ENCODE assay signal across 1 cellular context in the genomic region with DNA sequence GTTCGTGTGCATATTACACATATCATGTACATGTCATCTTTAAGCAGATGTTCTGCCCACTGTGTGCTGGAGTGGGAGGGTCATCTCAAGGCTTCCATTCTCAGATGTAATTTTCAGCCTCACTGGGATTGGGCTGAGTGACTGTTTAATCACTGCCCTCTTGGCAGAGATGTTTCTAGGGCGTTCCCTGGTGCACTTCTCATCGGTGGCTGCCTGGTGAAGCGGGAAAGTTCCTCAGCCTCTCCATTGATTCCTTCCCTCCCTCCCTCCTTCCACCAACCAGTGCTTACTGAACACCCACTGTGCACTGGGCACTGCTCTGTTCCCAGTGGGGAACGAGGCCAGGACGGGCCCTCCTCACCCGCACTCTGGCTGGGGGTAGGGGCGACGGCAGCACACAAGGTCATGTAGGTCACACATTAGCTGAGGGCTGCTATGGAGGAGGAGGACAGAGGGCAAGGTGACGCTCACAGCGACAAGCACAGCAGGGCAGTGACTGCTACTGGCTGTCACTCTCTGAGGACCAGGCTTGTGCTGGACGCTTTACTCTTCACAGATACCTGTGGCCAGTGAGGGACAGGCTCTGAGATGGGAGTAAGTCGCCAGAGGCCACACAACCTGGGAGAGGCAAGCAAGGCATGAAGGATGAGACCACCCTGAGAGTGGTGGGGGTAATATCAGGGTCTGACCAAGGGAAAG.
TF ChIP-seq lines count a peak whose summit lies in the region.

No MANE protein-coding gene starts in this region.

TF ChIP-seq in H1, 55 proteins besides CTCF, POLR2A, EP300 and RAD21:
- no peak for TF ChIP-seq SUZ12 (IDR thresholded peaks at IDR 0.05; ENCODE audit: low read length)
- TF ChIP-seq BRCA1 (IDR thresholded peaks at IDR 0.05; ENCODE audit: low read depth, low read length), result no peak
- TF ChIP-seq TBP (IDR thresholded peaks at IDR 0.05; ENCODE audit: low read depth, low read length), result no peak
- TF ChIP-seq CEBPB (IDR thresholded peaks at IDR 0.05; ENCODE audit: low read depth, low read length), result no peak
- no peak for TF ChIP-seq SIRT6 (IDR thresholded peaks at IDR 0.05; ENCODE audit: low read length)
- no peak for TF ChIP-seq FOSL1 (IDR thresholded peaks at IDR 0.05; ENCODE audit: insufficient read depth, low read depth, low read length)
- no peak for TF ChIP-seq CBX8 (IDR thresholded peaks at IDR 0.05; ENCODE audit: borderline replicate concordance, low read depth, low read length)
